Comparison of ENCODE assay signal across 29 cellular contexts in the genomic region with DNA sequence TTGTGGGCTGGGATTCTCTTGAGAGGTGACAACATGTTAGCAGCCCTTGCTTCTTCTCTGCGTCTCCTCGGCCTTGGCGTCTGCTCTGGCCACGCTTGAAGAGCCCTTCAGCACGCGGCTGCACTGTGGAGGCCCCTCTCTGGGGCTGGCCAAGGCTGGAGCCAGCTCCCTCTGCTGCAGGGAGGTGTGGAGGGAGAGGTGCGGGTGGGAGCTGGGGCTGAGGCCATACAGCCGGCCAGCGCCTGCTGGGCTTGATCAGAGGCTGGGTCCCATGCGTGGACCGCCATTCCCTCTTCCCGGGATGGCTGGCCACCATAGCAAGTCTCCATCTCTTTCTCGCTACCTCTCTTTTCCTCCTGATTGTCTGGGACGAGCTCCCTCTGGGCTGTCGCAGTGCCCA.
"Had no signal": no experiment of that assay in that cellular context is flagged by ENCODE, and none has a peak within 500 bp of the region (broad histone marks: within the 10 kb centered on the region; RNA-seq: fewer than 3 reads in every experiment).

No MANE protein-coding gene starts in this region.

- H3K4me1 ChIP-seq: colonic mucosa, esophagus muscularis mucosa, esophagus squamous epithelium, foreskin keratinocyte, gastrocnemius medialis, gastroesophageal sphincter, heart left ventricle, heart right ventricle had no signal

- H3K36me3 ChIP-seq: colonic mucosa, esophagus muscularis mucosa, esophagus squamous epithelium, gastrocnemius medialis, gastroesophageal sphincter, heart left ventricle, heart right ventricle had no signal

- H3K27ac Mint-ChIP-seq: dendritic cell treated with granulocyte-macrophage colony-stimulating factor and Interleukin-4, amounts not matched to agents 40 ng/mL and 50 ng/mL, for 4 days; effector memory CD8-positive, alpha-beta T cell; endodermal cell had no signal

- ATAC-seq: effector memory CD8-positive, alpha-beta T cell; esophagus mucosa; foreskin keratinocyte; gastrocnemius medialis; gastroesophageal sphincter; heart left ventricle; heart right ventricle had no signal

- H3K4me3 ChIP-seq: colonic mucosa, coronary artery, dorsolateral prefrontal cortex, esophagus muscularis mucosa, esophagus squamous epithelium, gastrocnemius medialis, gastroesophageal sphincter, heart left ventricle, heart right ventricle had no signal

- DNase-seq: colonic mucosa; cortex of kidney; dermis blood vessel endothelial cell; dorsolateral prefrontal cortex; effector CD4-positive, alpha-beta T cell; effector CD8-positive, alpha-beta T cell; effector memory CD4-positive, alpha-beta T cell; effector memory CD8-positive, alpha-beta T cell; endodermal cell; erythroblast; esophagus squamous epithelium; foreskin fibroblast; foreskin keratinocyte; foreskin melanocyte; gastrocnemius medialis; glutamatergic neuron; head of caudate nucleus; heart left ventricle; heart right ventricle had no signal

- H3K27ac ChIP-seq: colonic mucosa, coronary artery, dorsolateral prefrontal cortex, epithelial cell of prostate, esophagus muscularis mucosa, esophagus squamous epithelium, foreskin keratinocyte, gastrocnemius medialis, gastroesophageal sphincter, heart left ventricle, heart right ventricle had no signal

- H3K27me3 ChIP-seq: colonic mucosa, esophagus muscularis mucosa, esophagus squamous epithelium, foreskin keratinocyte, gastrocnemius medialis, gastroesophageal sphincter, heart left ventricle, heart right ventricle had no signal

- FAIRE-seq: colon, endometrium, endothelial cell of umbilical vein, frontal cortex had no signal

- H3K4me3 Mint-ChIP-seq: dendritic cell treated with granulocyte-macrophage colony-stimulating factor and Interleukin-4, amounts not matched to agents 40 ng/mL and 50 ng/mL, for 4 days; effector memory CD8-positive, alpha-beta T cell; endodermal cell had no signal

- H3K9me3 ChIP-seq: colonic mucosa, esophagus muscularis mucosa, esophagus squamous epithelium, gastrocnemius medialis, gastroesophageal sphincter, heart left ventricle had no signal
